Comparison of ENCODE assay signal across 1 cellular context in genomic region chr13:35953537-35954206, GRCh38.
TF ChIP-seq lines count a peak whose summit lies in the region.

No MANE protein-coding gene starts in this region.

TF ChIP-seq in WTC11, 78 proteins besides CTCF, POLR2A, EP300 and RAD21 (continued from another document):
- no peak for TF ChIP-seq ARID4B (CRISPR knock-in tag; IDR thresholded peaks at IDR 0.05; ENCODE audit: borderline replicate concordance)
